In the genomic region with DNA sequence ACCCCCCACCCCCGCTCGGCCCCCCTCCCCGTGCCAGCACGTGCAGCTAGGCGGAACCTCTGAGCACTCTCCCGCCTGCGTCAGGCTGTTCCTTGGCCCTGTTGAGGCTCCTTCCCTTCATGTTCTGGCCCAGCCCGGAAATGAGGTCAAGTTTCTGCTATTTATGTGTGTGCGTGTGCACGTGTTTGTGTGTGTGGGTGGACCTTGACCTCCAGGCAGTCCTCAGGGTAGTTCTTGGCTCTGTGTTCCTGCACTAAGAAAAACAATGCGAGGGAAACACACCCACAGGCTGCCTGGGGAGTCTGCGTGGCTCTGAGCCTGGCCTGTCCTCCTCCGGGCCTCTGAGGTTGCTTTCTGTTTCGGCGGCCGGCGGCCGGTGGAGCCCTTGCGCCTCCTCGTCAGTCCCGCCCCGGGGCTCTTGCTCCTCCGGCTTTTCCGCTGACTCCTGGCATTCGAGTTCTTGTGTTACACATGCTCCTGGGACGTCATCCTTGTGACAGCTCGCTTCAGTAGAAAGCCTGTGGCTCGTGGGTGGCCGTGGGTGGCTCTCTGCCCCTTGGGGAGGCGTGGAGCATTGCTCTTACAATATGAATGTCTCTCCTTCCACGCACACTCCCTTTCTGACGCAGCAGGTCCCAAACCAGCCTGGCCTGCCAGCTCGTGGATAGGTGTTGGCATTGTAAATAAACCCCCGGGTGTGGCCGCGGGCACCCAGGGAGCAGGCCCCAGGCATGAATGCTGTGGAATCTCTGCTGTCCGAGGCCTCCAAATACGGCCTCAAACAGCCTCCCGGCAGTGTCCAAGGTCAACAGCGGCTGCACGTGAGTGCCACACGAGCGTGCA, we compare ENCODE assay signal across 1 cellular context.
TF ChIP-seq lines count a peak whose summit lies in the region.

No MANE protein-coding gene starts in this region.

TF ChIP-seq in IMR-90, 13 proteins besides CTCF, POLR2A, EP300 and RAD21 (continued from another document):
- TF ChIP-seq, protein P1, sequence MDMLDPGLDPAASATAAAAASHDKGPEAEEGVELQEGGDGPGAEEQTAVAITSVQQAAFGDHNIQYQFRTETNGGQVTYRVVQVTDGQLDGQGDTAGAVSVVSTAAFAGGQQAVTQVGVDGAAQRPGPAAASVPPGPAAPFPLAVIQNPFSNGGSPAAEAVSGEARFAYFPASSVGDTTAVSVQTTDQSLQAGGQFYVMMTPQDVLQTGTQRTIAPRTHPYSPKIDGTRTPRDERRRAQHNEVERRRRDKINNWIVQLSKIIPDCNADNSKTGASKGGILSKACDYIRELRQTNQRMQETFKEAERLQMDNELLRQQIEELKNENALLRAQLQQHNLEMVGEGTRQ (IDR thresholded peaks at IDR 0.05; ENCODE audit: low read depth, low read length): peak; percentile 81
- TF ChIP-seq MAFK (IDR thresholded peaks at IDR 0.05; ENCODE audit: low read depth, low read length) (peak; percentile 59), CEBPB (IDR thresholded peaks at IDR 0.05; ENCODE audit: low read depth, low read length) (no peak; the same call in 1 of the 2 replicates), BHLHE40 (IDR thresholded peaks at IDR 0.05; ENCODE audit: low read depth, low read length) (peak; percentile 99)
